8 cellular contexts compared by ENCODE assay signal in the genomic region with DNA sequence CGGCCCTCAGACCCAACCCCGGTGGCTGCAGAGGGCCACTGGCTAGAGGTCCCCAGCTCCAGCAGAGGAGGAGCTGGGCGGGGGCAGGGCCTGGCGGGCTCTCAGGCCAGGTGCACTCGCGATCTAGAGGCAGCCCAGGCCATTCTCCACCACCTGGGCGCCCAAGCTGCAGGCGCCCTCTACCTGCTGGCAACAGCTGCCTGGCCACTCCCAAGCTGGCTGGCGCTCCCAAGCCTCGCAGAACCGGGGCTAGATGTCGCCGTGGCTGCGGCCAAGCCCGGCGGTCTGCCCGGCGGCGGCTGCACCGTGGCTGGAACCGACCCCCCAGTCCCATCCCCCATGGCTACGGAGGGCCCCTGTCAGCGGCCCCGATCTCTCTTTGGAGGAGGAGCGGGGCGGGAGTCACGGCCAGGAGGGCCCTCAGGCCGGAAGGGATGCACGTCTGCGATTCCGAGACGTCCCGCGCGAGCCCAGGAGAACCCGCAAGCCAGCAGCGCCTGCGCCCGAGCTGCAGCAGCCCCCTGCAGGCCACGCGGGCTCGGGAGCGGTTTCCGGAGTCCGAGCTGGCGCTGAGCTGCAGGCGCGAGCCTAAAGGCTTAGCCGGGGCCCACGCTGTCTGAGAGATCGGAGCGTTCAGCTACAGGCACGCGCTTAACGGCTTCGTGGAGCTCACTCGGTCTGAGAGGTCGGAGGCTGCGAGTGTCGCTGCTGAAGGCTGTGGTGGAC. TPM values are rescaled to one million over a fixed set of nuclear protein-coding genes. Genes with fewer than 3 reads are reported as not detected.
DNase-seq lines count a peak whose midpoint lies in the region; ATAC-seq and TF ChIP-seq lines count a peak whose summit lies in the region.

No MANE protein-coding gene starts in this region.

- H3K9me3 ChIP-seq in right lobe of liver: no peaks in the 10 kb centered on the region

- H3K36me3 ChIP-seq in right lobe of liver: no peaks in the 10 kb centered on the region

- TF ChIP-seq CTCF in right lobe of liver (IDR thresholded peaks at IDR 0.05): peak in 3 of 4 donors; percentile 23 to 38 (median 27)

- intact Hi-C loops in right lobe of liver (cut with DNase I): no loop called here

- ATAC-seq in right lobe of liver: peak; percentile 79 to 86 (median 84)
- no peak for ATAC-seq in HG03520 (IDR thresholded peaks at IDR 0.05; ENCODE audit: unreplicated experiment)

- DNase-seq in NCI-H1436 (lab: John Stamatoyannopoulos, UW): peak; percentile 73
- DNase-seq in NCI-H1436 treated with DMSO at 0.1 percent for 48 hours (lab: John Stamatoyannopoulos, UW): no peak
- DNase-seq in NCI-H1930 (lab: John Stamatoyannopoulos, UW): peak; percentile 65 to 76
- DNase-seq in activated CD4-positive, CD25-positive, alpha-beta regulatory T cell treated with anti-CD3 and anti-CD28 coated beads, Interleukin-2, amount 50 U/mL, for 72 hours: peak; percentile 51
- DNase-seq in dermis blood vessel endothelial cell: peak; percentile 71
- DNase-seq in right lobe of liver: peak; percentile 61 to 70 (median 67)
- peak; percentile 4 to 26 (median 18) for DNase-seq in stimulated activated CD4-positive, alpha-beta T cell treated with anti-CD3 and anti-CD28 coated beads, TNF-alpha, amount 100 ng/mL, for 4 hours (ENCODE audit: low read depth in 3 of 3)

- peaks cover 0 to 17% (median 0%) of the 10 kb centered on the region in 4 donors for H3K4me1 ChIP-seq in right lobe of liver

- 7% methylated on average over 3 of the region's 60 CpGs for WGBS in right lobe of liver (ENCODE audit: insufficient coverage, low coverage, low lambda C conversion rate, missing lambda C conversion rate)

- H3K27ac ChIP-seq in right lobe of liver: no peak overlapping the region

- no peak for TF ChIP-seq POLR2A in right lobe of liver (IDR thresholded peaks at IDR 0.05)

- H3K27me3 ChIP-seq in right lobe of liver: peaks cover 26 to 59% of the 10 kb centered on the region in 2 donors

- H3K4me3 ChIP-seq in right lobe of liver: peak overlapping the region in 1 of 3 donors; percentile 17

RNA-seq across cellular contexts. Expression of gene BICD2, which starts 44.3 kb away (rescaled TPM):
- total RNA-seq in dermis blood vessel endothelial cell: 54.5 and 74.2 TPM in 2 replicates
- 10 to 100 TPM in 3 of 6 experiments, 1 to 10 TPM in 3; 6.3 to 14.9 (median 9.8) TPM for total RNA-seq in right lobe of liver
